In genomic region chr6:148611213-148611612, GRCh38 we compare ENCODE assay signal across 1 cellular context.
TF ChIP-seq lines count a peak whose summit lies in the region.

No MANE protein-coding gene starts in this region.

TF ChIP-seq in H1, 55 proteins besides CTCF, POLR2A, EP300 and RAD21 (continued from another document):
- TF ChIP-seq MAFK (IDR thresholded peaks at IDR 0.05; ENCODE audit: low read depth, low read length) = no peak
- TF ChIP-seq NANOG (IDR thresholded peaks at IDR 0.05; ENCODE audit: insufficient read depth, low read depth, low read length, poor library complexity, severe bottlenecking) = no peak
